19 cellular contexts compared by ENCODE assay signal in genomic region chrX:131617182-131617581, GRCh38.
A peak's percentile ranks its signal among the peaks of the same experiment; 100 is the strongest.
DNase-seq lines count a peak whose midpoint lies in the region; ATAC-seq and TF ChIP-seq lines count a peak whose summit lies in the region.
"Had no signal": no experiment of that assay in that cellular context is flagged by ENCODE, and none has a peak within 500 bp of the region (broad histone marks: within the 10 kb centered on the region; RNA-seq: fewer than 3 reads in every experiment).

No MANE protein-coding gene starts in this region.

- no peaks in the 10 kb centered on the region for H3K4me1 ChIP-seq in HCT116 (ENCODE audit: control insufficient read depth in 1 of 2, insufficient read depth in 2 of 2, low read length in 2 of 2)
- no peaks in the 10 kb centered on the region for H3K4me1 ChIP-seq in SK-N-SH (ENCODE audit: control insufficient read depth in 1 of 2, insufficient read depth in 2 of 2, low read depth in 1 of 2, low read length in 1 of 2)
- no peaks in the 10 kb centered on the region for H3K4me1 ChIP-seq in vagina
- H3K4me1 ChIP-seq: suprapubic skin had no signal

- DNase-seq in HCT116 (ENCODE audit: low read depth, low spot score) (no peak), SK-N-SH (no peak), fibroblast of pulmonary artery (ENCODE audit: low read depth) (peak; percentile 21), stromal cell of bone marrow (ENCODE audit: low read depth) (peak; percentile 76), vagina (ENCODE audit: extremely low spot score in 2 of 2) (no peak)
- DNase-seq: activated CD4-positive, alpha-beta T cell treated with anti-CD3 and anti-CD28 coated beads, Interleukin-2, amount 50 U/mL, for 4 hours; activated T-cell treated with anti-CD3 and anti-CD28 coated beads, Interleukin-2, amount 50 U/mL, for 24 hours; central memory CD4-positive, alpha-beta T cell; DND-41; effector memory CD8-positive, alpha-beta T cell; gastrocnemius medialis; naive thymus-derived CD8-positive, alpha-beta T cell; NCI-H146 had no signal

- no TSS peak for BruUV-seq in HCT116 (replicated peaks; lab: Mats Ljungman, UMichigan)

- WGBS in SK-N-SH (ENCODE audit: low lambda C conversion rate), result 7% methylated on average over 3 of the region's 3 CpGs

- 0 out of 2 replicates have a peak overlapping the region, but pooled peaks have one; percentile 14 for H3K4me2 ChIP-seq in HCT116 (ENCODE audit: low read length)
- H3K4me2 ChIP-seq in SK-N-SH, result no peak overlapping the region

- H3K9me2 ChIP-seq in HCT116 (ENCODE audit: insufficient read depth) (no peaks in the 10 kb centered on the region), SK-N-SH (no peaks in the 10 kb centered on the region)

- TF ChIP-seq CTCF in HCT116 (IDR thresholded peaks at IDR 0.05 in 2 of 3, conservative IDR thresholded peaks at IDR 0.05 in 1 of 3; ENCODE audit: borderline replicate concordance in 1 of 3, insufficient read depth in 1 of 3, low read depth in 2 of 3, low read length in 2 of 3) (no peak), SK-N-SH (IDR thresholded peaks at IDR 0.05) (no peak), fibroblast of pulmonary artery (IDR thresholded peaks at IDR 0.05; ENCODE audit: low read length, missing control alignments) (no peak), vagina (IDR thresholded peaks at IDR 0.05) (no peak)

- CTCF ChIA-PET in HCT116 (lab: Charles Lee) (no interaction called here), SK-N-SH (lab: Yijun Ruan, JAX) (interaction anchor here (1.0 kb wide), 1 partner anchor 400 kb away, joined by 3 read pairs; no protein-coding TSS in a partner anchor)

- TF ChIP-seq POLR2A in HCT116 (IDR thresholded peaks at IDR 0.05; ENCODE audit: borderline replicate concordance, extremely low read depth, insufficient read depth, insufficient read length) (no peak), vagina (IDR thresholded peaks at IDR 0.05) (no peak)

- no peaks in the 10 kb centered on the region for H3K9me3 ChIP-seq in HCT116 (ENCODE audit: control insufficient read depth in 1 of 2, insufficient read depth in 1 of 2, low read depth in 1 of 2, low read length in 2 of 2)
- H3K9me3 ChIP-seq in SK-N-SH, result no peaks in the 10 kb centered on the region
- no peaks in the 10 kb centered on the region for H3K9me3 ChIP-seq in vagina
- H3K9me3 ChIP-seq: gastrocnemius medialis, suprapubic skin had no signal

- H3K4me3 ChIP-seq in HCT116 (replicated peaks in 1 of 2; ENCODE audit: low read depth in 1 of 2, low read length in 2 of 2), result no peak overlapping the region
- no peak overlapping the region for H3K4me3 ChIP-seq in SK-N-SH (ENCODE audit: low read depth in 2 of 2, low read length in 1 of 2)
- no peak overlapping the region for H3K4me3 ChIP-seq in fibroblast of pulmonary artery (replicated peaks; ENCODE audit: low read depth, low read length)
- no peak overlapping the region for H3K4me3 ChIP-seq in vagina
- H3K4me3 ChIP-seq: gastrocnemius medialis, GM12878, lung, suprapubic skin had no signal

- no peak overlapping the region for H3K9ac ChIP-seq in HCT116 (ENCODE audit: low read length)
- no peak overlapping the region for H3K9ac ChIP-seq in SK-N-SH

- no peak overlapping the region for H3K27ac ChIP-seq in HCT116 (ENCODE audit: low read depth, low read length)
- H3K27ac ChIP-seq in SK-N-SH (ENCODE audit: low read depth in 2 of 2, low read length in 1 of 2), result peak overlapping the region in 1 of 2 experiments; percentile 25; a peak in 1 of 4 replicates
- H3K27ac ChIP-seq in vagina, result no peak overlapping the region
- H3K27ac ChIP-seq: gastrocnemius medialis, suprapubic skin had no signal

- no peak overlapping the region for H2AFZ ChIP-seq in HCT116 (ENCODE audit: low read depth, low read length, poor library complexity, severe bottlenecking)
- H2AFZ ChIP-seq in SK-N-SH (ENCODE audit: low read depth), result no peak overlapping the region

- POLR2A ChIA-PET in HCT116 (lab: Charles Lee), result no interaction called here
- POLR2A ChIA-PET in SK-N-SH (lab: Yijun Ruan, JAX), result no interaction called here

- TF ChIP-seq EP300 in SK-N-SH (IDR thresholded peaks at IDR 0.05; ENCODE audit: borderline replicate concordance in 1 of 2, low read depth in 1 of 2, low read length in 1 of 2), result peak in 1 of 2 experiments; percentile 53; a peak in 1 of 4 replicates

- ATAC-seq in HCT116 (no peak), GM21717 (IDR thresholded peaks at IDR 0.05; ENCODE audit: unreplicated experiment) (no peak), GM19023 (IDR thresholded peaks at IDR 0.05; ENCODE audit: unreplicated experiment) (no peak)
- ATAC-seq: activated naive CD4-positive, alpha-beta T cell treated with anti-CD3 and anti-CD28 coated beads, Interleukin-2, amount 50 U/mL, for 72 hours; effector memory CD8-positive, alpha-beta T cell; gastrocnemius medialis; GM12878; naive thymus-derived CD8-positive, alpha-beta T cell had no signal

- H3K36me3 ChIP-seq in HCT116 (ENCODE audit: control insufficient read depth in 1 of 2, insufficient read depth in 2 of 2, low read length in 2 of 2) (no peaks in the 10 kb centered on the region), SK-N-SH (replicated peaks in 1 of 2; ENCODE audit: control insufficient read depth in 1 of 2, insufficient read depth in 2 of 2, low read length in 1 of 2) (no peaks in the 10 kb centered on the region), vagina (no peaks in the 10 kb centered on the region)
- H3K36me3 ChIP-seq: gastrocnemius medialis, suprapubic skin had no signal

- H4K20me1 ChIP-seq in HCT116 (ENCODE audit: insufficient read depth) (no peaks in the 10 kb centered on the region), SK-N-SH (ENCODE audit: insufficient read depth) (no peaks in the 10 kb centered on the region)

- no peaks in the 10 kb centered on the region for H3F3A ChIP-seq in SK-N-SH (replicated peaks; ENCODE audit: insufficient read depth)

- RAD21 ChIA-PET in HCT116 (lab: Charles Lee; ENCODE audit: low non-redundant PET in 1 of 2, low total read pairs in 2 of 2, uncharacterized antibody in 2 of 2, unreplicated experiment in 2 of 2), result no interaction called here

- H3K79me2 ChIP-seq in HCT116 (ENCODE audit: insufficient read depth, low read length) (no peaks in the 10 kb centered on the region), SK-N-SH (ENCODE audit: insufficient read depth) (no peaks in the 10 kb centered on the region)

- intact Hi-C loops in HCT116 (cut with micrococcal nuclease) (no loop called here), vagina (cut with DNase I) (no loop called here)

- TF ChIP-seq RAD21 in HCT116 (IDR thresholded peaks at IDR 0.05; ENCODE audit: low read depth), result no peak
- no peak for TF ChIP-seq RAD21 in SK-N-SH (IDR thresholded peaks at IDR 0.05; ENCODE audit: low read length)

- no peaks in the 10 kb centered on the region for H3K27me3 ChIP-seq in HCT116 (ENCODE audit: insufficient read depth, low read length)
- H3K27me3 ChIP-seq in SK-N-SH (ENCODE audit: insufficient read depth), result no peaks in the 10 kb centered on the region; the same call in 1 of the 2 replicates
- no peaks in the 10 kb centered on the region for H3K27me3 ChIP-seq in vagina
- H3K27me3 ChIP-seq: suprapubic skin had no signal

TF ChIP-seq in HCT116, 20 proteins besides CTCF, POLR2A, EP300 and RAD21:
- no peak for TF ChIP-seq SIN3A (IDR thresholded peaks at IDR 0.05; ENCODE audit: low read depth)
- peak; percentile 19; the same call in 1 of the 2 replicates for TF ChIP-seq FOSL1 (IDR thresholded peaks at IDR 0.05; ENCODE audit: low read depth)
TF ChIP-seq in HCT116: peak in this region for 1.

TF ChIP-seq in SK-N-SH, 30 proteins besides CTCF, POLR2A, EP300 and RAD21 (continues in another document):
- TF ChIP-seq MAX (IDR thresholded peaks at IDR 0.05; ENCODE audit: low read depth), result no peak
- no peak for TF ChIP-seq RFX5 (IDR thresholded peaks at IDR 0.05; ENCODE audit: low read length)
- peak; percentile 82 for TF ChIP-seq TCF12 (IDR thresholded peaks at IDR 0.05)
- TF ChIP-seq JUND (IDR thresholded peaks at IDR 0.05), result peak; percentile 70
- TF ChIP-seq MEF2A (IDR thresholded peaks at IDR 0.05; ENCODE audit: borderline replicate concordance, low read depth), result no peak
- peak; percentile 86 for TF ChIP-seq PBX3 (IDR thresholded peaks at IDR 0.05)
- TF ChIP-seq ZBTB33 (IDR thresholded peaks at IDR 0.05; ENCODE audit: borderline replicate concordance, low read depth), result peak; percentile 31; the same call in 1 of the 2 replicates
- TF ChIP-seq TAF1 (IDR thresholded peaks at IDR 0.05; ENCODE audit: borderline replicate concordance, low read depth, low read length), result no peak
- 0 out of 2 replicates have a peak, but pooled peaks have one; percentile 38 for TF ChIP-seq TEAD4 (IDR thresholded peaks at IDR 0.05; ENCODE audit: borderline replicate concordance, insufficient read depth)
- TF ChIP-seq NRF1 (IDR thresholded peaks at IDR 0.05; ENCODE audit: low read depth, low read length), result no peak
- peak; percentile 48; the same call in 1 of the 2 replicates for TF ChIP-seq NFIC (IDR thresholded peaks at IDR 0.05; ENCODE audit: borderline replicate concordance)
- TF ChIP-seq RXRA (IDR thresholded peaks at IDR 0.05; ENCODE audit: borderline replicate concordance, low read depth), result 0 out of 2 replicates have a peak, but pooled peaks have one; percentile 22

Comparison
In these comparisons a context has a peak if more than half of its experiments do, and no peak if none do; other contexts are left out.
1. DNase-seq: peak in fibroblast of pulmonary artery (single experiment) and stromal cell of bone marrow (single experiment); none in HCT116 (single experiment), SK-N-SH (single experiment) and vagina (0 of 2).
2. Of the 11 proteins assayed by ChIP-seq in both SK-N-SH and HCT116: peak only in SK-N-SH: JUND and ZBTB33; only in HCT116: none; in both: none; in neither: 9.